ENCODE assay signal across 17 cellular contexts in genomic region chr4:7757501-7758443, GRCh38.
DNase-seq lines count a peak whose midpoint lies in the region; ATAC-seq and TF ChIP-seq lines count a peak whose summit lies in the region.
"Had no signal": no experiment of that assay in that cellular context is flagged by ENCODE, and none has a peak within 500 bp of the region (broad histone marks: within the 10 kb centered on the region; RNA-seq: fewer than 3 reads in every experiment).

No MANE protein-coding gene starts in this region.

- H3K4me1 Mint-ChIP-seq in activated T-cell treated with anti-CD3 and anti-CD28 coated beads, Interleukin-2, amount 50 U/mL, for 72 hours (ENCODE audit: low read depth) = no peaks in the 10 kb centered on the region
- peaks cover 30% of the 10 kb centered on the region for H3K4me1 Mint-ChIP-seq in activated CD4-positive, alpha-beta memory T cell treated with anti-CD3 and anti-CD28 coated beads for 36 hours (ENCODE audit: low read depth)

- H3K9me3 ChIP-seq in right cardiac atrium (ENCODE audit: control insufficient read depth, low read length) (no peaks in the 10 kb centered on the region), smooth muscle cell (replicated peaks; ENCODE audit: low read depth) (no peaks in the 10 kb centered on the region)
- H3K9me3 ChIP-seq: SJSA1 had no signal

- no peaks in the 10 kb centered on the region for H3K9me3 Mint-ChIP-seq in activated T-cell treated with anti-CD3 and anti-CD28 coated beads, Interleukin-2, amount 50 U/mL, for 72 hours
- H3K9me3 Mint-ChIP-seq in activated CD4-positive, alpha-beta memory T cell treated with anti-CD3 and anti-CD28 coated beads for 36 hours = no peaks in the 10 kb centered on the region

- no peak for TF ChIP-seq POLR2A in erythroblast (IDR thresholded peaks at IDR 0.05; ENCODE audit: low read length)

- H3K4me3 ChIP-seq in right cardiac atrium (ENCODE audit: low read length) = no peak overlapping the region
- H3K4me3 ChIP-seq in smooth muscle cell = no peak overlapping the region
- H3K4me3 ChIP-seq: SJSA1 had no signal

- no peaks in the 10 kb centered on the region for H3K36me3 ChIP-seq in smooth muscle cell (ENCODE audit: low read depth)

- H3K27me3 ChIP-seq in right cardiac atrium (ENCODE audit: control insufficient read depth, insufficient read depth) (no peaks in the 10 kb centered on the region), smooth muscle cell (ENCODE audit: low read depth) (no peaks in the 10 kb centered on the region), foreskin keratinocyte (no peaks in the 10 kb centered on the region)
- H3K27me3 ChIP-seq: SJSA1 had no signal

- peak overlapping the region in 1 of 2 donors; percentile 57 for H3K4me3 Mint-ChIP-seq in activated T-cell treated with anti-CD3 and anti-CD28 coated beads, Interleukin-2, amount 50 U/mL, for 72 hours
- H3K4me3 Mint-ChIP-seq in activated CD4-positive, alpha-beta memory T cell treated with anti-CD3 and anti-CD28 coated beads for 36 hours = no peak overlapping the region

- no peak for DNase-seq in activated T-cell treated with anti-CD3 and anti-CD28 coated beads, Interleukin-2, amount 50 U/mL, for 72 hours
- DNase-seq in activated T-cell treated with anti-CD3 and anti-CD28 coated beads for 4 hours (no peak), right cardiac atrium (peak; percentile 33 to 59 (median 58)), smooth muscle cell (lab: John Stamatoyannopoulos, UW; ENCODE audit: unreplicated experiment) (no peak), hypothalamus (lab: John Stamatoyannopoulos, UW) (no peak), erythroblast (lab: John Stamatoyannopoulos, UW) (no peak), foreskin keratinocyte (no peak)
- no peak for DNase-seq in activated CD4-positive, alpha-beta memory T cell treated with anti-CD3 and anti-CD28 coated beads for 36 hours
- DNase-seq: activated CD4-positive, CD25-positive, alpha-beta regulatory T cell treated with anti-CD3 and anti-CD28 coated beads, Interleukin-2, amount 50 U/mL, for 72 hours; activated gamma-delta T cell; central memory CD4-positive, alpha-beta T cell; DMS53; Karpas-422; NCI-H2029; NCI-H774; stimulated activated CD4-positive, alpha-beta T cell treated with anti-CD3 and anti-CD28 coated beads, Interleukin-12 subunit alpha, Interleukin-12 subunit beta, amount 100 ng/mL, for 4 hours had no signal

- CTCF ChIA-PET in activated CD4-positive, alpha-beta memory T cell treated with anti-CD3 and anti-CD28 coated beads for 36 hours (lab: Charles Lee) = interaction anchor here (1.1 to 5.5 kb wide), 5 partner anchors 14 to 229 kb away, joined by 3 to 30 read pairs (median 5); no protein-coding TSS in a partner anchor

- H2AFZ ChIP-seq in smooth muscle cell (ENCODE audit: low read depth) = no peak overlapping the region

- no peaks in the 10 kb centered on the region for H3F3A ChIP-seq in smooth muscle cell (ENCODE audit: low read depth)

- no peak for ATAC-seq in activated T-cell treated with anti-CD3 and anti-CD28 coated beads, Interleukin-2, amount 50 U/mL, for 72 hours (replicated peaks in 1 of 2)
- ATAC-seq in right cardiac atrium (peak in 1 of 2 donors; percentile 55), foreskin keratinocyte (no peak)

- TF ChIP-seq CTCF in smooth muscle cell (IDR thresholded peaks at IDR 0.05; ENCODE audit: borderline replicate concordance, insufficient read depth, poor library complexity, severe bottlenecking) = no peak
- no peak for TF ChIP-seq CTCF in foreskin keratinocyte (conservative IDR thresholded peaks at IDR 0.05)

- H3K4me1 ChIP-seq in right cardiac atrium (ENCODE audit: control insufficient read depth, insufficient read depth, low read length) (peaks cover 7% of the 10 kb centered on the region), smooth muscle cell (ENCODE audit: low read depth) (peaks cover 11% of the 10 kb centered on the region), foreskin keratinocyte (peaks cover 4% of the 10 kb centered on the region)

- POLR2A ChIA-PET in activated CD4-positive, alpha-beta memory T cell treated with anti-CD3 and anti-CD28 coated beads for 36 hours (lab: Charles Lee) = no interaction called here

- H3K27me3 Mint-ChIP-seq in activated T-cell treated with anti-CD3 and anti-CD28 coated beads, Interleukin-2, amount 50 U/mL, for 72 hours (ENCODE audit: low read depth) = no peaks in the 10 kb centered on the region
- H3K27me3 Mint-ChIP-seq in activated CD4-positive, alpha-beta memory T cell treated with anti-CD3 and anti-CD28 coated beads for 36 hours = no peaks in the 10 kb centered on the region

- WGBS in right cardiac atrium = 58% methylated on average over 22 of the region's 22 CpGs
- 60% methylated on average over 22 of the region's 22 CpGs for WGBS in smooth muscle cell (ENCODE audit: low lambda C conversion rate)

- H3K36me3 Mint-ChIP-seq in activated T-cell treated with anti-CD3 and anti-CD28 coated beads, Interleukin-2, amount 50 U/mL, for 72 hours (ENCODE audit: insufficient read depth in 2 of 2) = no peaks in the 10 kb centered on the region
- H3K36me3 Mint-ChIP-seq in activated CD4-positive, alpha-beta memory T cell treated with anti-CD3 and anti-CD28 coated beads for 36 hours = peaks cover 5% of the 10 kb centered on the region

- intact Hi-C loops in activated CD4-positive, alpha-beta memory T cell treated with anti-CD3 and anti-CD28 coated beads for 36 hours (cut with micrococcal nuclease) = loop anchor here (2.0 to 5.0 kb wide), 3 partner anchors 23 to 215 kb away; no protein-coding TSS in a partner anchor
- intact Hi-C loops in right cardiac atrium (cut with DNase I) = no loop called here

- peak overlapping the region; percentile 9 for H3K4me2 ChIP-seq in smooth muscle cell

- H3K9ac ChIP-seq in smooth muscle cell (ENCODE audit: low read depth) = no peak overlapping the region

- H3K27ac Mint-ChIP-seq in activated T-cell treated with anti-CD3 and anti-CD28 coated beads, Interleukin-2, amount 50 U/mL, for 72 hours = peak overlapping the region; percentile 88
- peak overlapping the region; percentile 45 for H3K27ac Mint-ChIP-seq in activated CD4-positive, alpha-beta memory T cell treated with anti-CD3 and anti-CD28 coated beads for 36 hours

- H3K27ac ChIP-seq in right cardiac atrium (ENCODE audit: low read length) (no peak overlapping the region), smooth muscle cell (ENCODE audit: low read depth) (no peak overlapping the region), foreskin keratinocyte (no peak overlapping the region)
- H3K27ac ChIP-seq: SJSA1 had no signal

- H4K20me1 ChIP-seq in smooth muscle cell (ENCODE audit: low read depth) = peaks cover 78% of the 10 kb centered on the region

- no peaks in the 10 kb centered on the region for H3K79me2 ChIP-seq in smooth muscle cell (ENCODE audit: low read depth)

Comparison
In these comparisons a context has a peak if more than half of its experiments do, and no peak if none do; other contexts are left out.
1. DNase-seq: peak in right cardiac atrium (3 of 3); none in activated T-cell treated with anti-CD3 and anti-CD28 coated beads, Interleukin-2, amount 50 U/mL, for 72 hours (0 of 2), activated T-cell treated with anti-CD3 and anti-CD28 coated beads for 4 hours (single experiment), activated CD4-positive, alpha-beta memory T cell treated with anti-CD3 and anti-CD28 coated beads for 36 hours (single experiment), smooth muscle cell (single experiment), hypothalamus (0 of 51), erythroblast (0 of 2) and foreskin keratinocyte (0 of 2).